16 cellular contexts compared by ENCODE assay signal in the genomic region with DNA sequence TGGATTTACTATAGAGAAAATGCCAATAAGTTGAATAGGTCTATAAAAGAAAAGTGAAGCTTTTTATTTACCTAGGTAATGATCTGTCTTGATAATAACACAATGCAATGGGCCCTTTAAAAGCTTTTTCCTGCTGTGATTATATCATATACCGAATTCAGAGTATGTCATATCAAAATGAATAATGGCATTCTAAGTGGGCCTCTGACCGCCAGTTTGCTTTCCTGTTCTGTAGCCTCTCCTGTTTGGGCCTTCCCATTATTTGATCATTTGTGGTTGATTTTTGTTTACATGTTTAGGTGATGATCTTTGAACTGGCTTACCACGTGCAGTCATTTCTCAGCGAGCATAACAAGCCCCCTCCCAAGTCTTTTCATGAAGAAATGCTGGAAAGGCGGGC. TPM values are rescaled to one million over a fixed set of nuclear protein-coding genes. Genes with fewer than 3 reads are reported as not detected.
DNase-seq lines count a peak whose midpoint lies in the region; ATAC-seq and TF ChIP-seq lines count a peak whose summit lies in the region.
"Had no signal": no experiment of that assay in that cellular context is flagged by ENCODE, and none has a peak within 500 bp of the region (broad histone marks: within the 10 kb centered on the region; RNA-seq: fewer than 3 reads in every experiment).

No MANE protein-coding gene starts in this region.

- H3K36me3 Mint-ChIP-seq in H9 (ENCODE audit: insufficient read depth in 1 of 3, low read depth in 3 of 3), result peaks cover 37 to 72% (median 64%) of the 10 kb centered on the region in 3 experiments

- H3K14ac ChIP-seq in H9 (ENCODE audit: insufficient read depth, low read length), result no peak overlapping the region

- no peak overlapping the region for H2AFZ ChIP-seq in H9 (ENCODE audit: low read length)

- no peak overlapping the region for H3K9ac ChIP-seq in H9 (ENCODE audit: extremely low read depth, insufficient read length, low read length)
- H3K9ac ChIP-seq: SK-N-SH had no signal

- no peaks in the 10 kb centered on the region for H4K20me1 ChIP-seq in H9 (ENCODE audit: control insufficient read depth, insufficient read depth, insufficient read length)

- WGBS in H9 (ENCODE audit: extremely low coverage, insufficient read length, low lambda C conversion rate), result no CpG with 5 or more reads among the region's 5 CpGs

- no peak overlapping the region for H2BK5ac ChIP-seq in H9 (ENCODE audit: insufficient read length, low read length)

- no peak overlapping the region for H3K27ac ChIP-seq in H9 (ENCODE audit: insufficient read length, low read depth, low read length)
- H3K27ac ChIP-seq in VCaP, result peak overlapping the region; percentile 18; the same call in 1 of the 2 replicates
- H3K27ac ChIP-seq: 22Rv1 had no signal

- no peak overlapping the region for H2BK12ac ChIP-seq in H9 (ENCODE audit: insufficient read length, low read depth, low read length)

- peaks cover 4% of the 10 kb centered on the region in 2 experiments for H3K4me1 Mint-ChIP-seq in H9

- no peak overlapping the region for H2AK5ac ChIP-seq in H9 (ENCODE audit: insufficient read length, low read length)

- no peak overlapping the region for H3K4me2 ChIP-seq in H9 (ENCODE audit: insufficient read depth, insufficient read length, low read length)
- H3K4me2 ChIP-seq: SK-N-SH had no signal

- no peaks in the 10 kb centered on the region for H3K23me2 ChIP-seq in H9 (ENCODE audit: insufficient read length, low read depth, low read length, poor library complexity, severe bottlenecking)

- H3K4ac ChIP-seq in H9 (ENCODE audit: low read depth, low read length), result no peak overlapping the region

- H3K56ac ChIP-seq in H9 (ENCODE audit: insufficient read length, low read depth, low read length), result no peak overlapping the region

- no peak overlapping the region for H2BK15ac ChIP-seq in H9 (ENCODE audit: low read depth, low read length)

- no peak overlapping the region for H3K23ac ChIP-seq in H9 (ENCODE audit: insufficient read length, low read depth, low read length)

- no peak overlapping the region for H2BK20ac ChIP-seq in H9 (ENCODE audit: low read depth, low read length, poor library complexity, severe bottlenecking)

- no peak overlapping the region for H3T11ph ChIP-seq in H9 (ENCODE audit: low read length)

- H2BK120ac ChIP-seq in H9 (ENCODE audit: low read depth, low read length, poor library complexity, severe bottlenecking), result no peak overlapping the region

- H4K5ac ChIP-seq in H9 (ENCODE audit: insufficient read length, low read depth, low read length), result no peak overlapping the region

- TF ChIP-seq CTCF in H9 (conservative IDR thresholded peaks at IDR 0.05), result no peak
- TF ChIP-seq CTCF in VCaP (conservative IDR thresholded peaks at IDR 0.05), result no peak

- no peaks in the 10 kb centered on the region for H3K27me3 ChIP-seq in H9 (ENCODE audit: insufficient read depth, low read length)

- H3K4me1 ChIP-seq in H9 (ENCODE audit: insufficient read depth, low read length), result no peaks in the 10 kb centered on the region
- H3K4me1 ChIP-seq: HAP-1 had no signal

- DNase-seq in DMS153 treated with DMSO at 0.1 percent for 48 hours (lab: John Stamatoyannopoulos, UW; ENCODE audit: unreplicated experiment) (peak; percentile 9), DMS153 (lab: John Stamatoyannopoulos, UW) (no peak), H9 (no peak), NCI-H2081 treated with DMSO at 0.1 percent for 48 hours (lab: John Stamatoyannopoulos, UW) (peak; percentile 37)
- DNase-seq: CD8-positive, alpha-beta T cell; NCI-H1694; NCI-H774; Right ventricle myocardium superior; SK-N-SH had no signal

- H4K91ac ChIP-seq in H9 (ENCODE audit: insufficient read length, low read depth, low read length), result no peak overlapping the region

- peak overlapping the region in 2 of 3 experiments; percentile 10 to 76; a peak in 3 of 7 replicates for H3K27ac Mint-ChIP-seq in H9
- H3K27ac Mint-ChIP-seq: CD8-positive, alpha-beta T cell had no signal

- H4K8ac ChIP-seq in H9 (replicated peaks; ENCODE audit: insufficient read length, low read depth, low read length), result no peak overlapping the region

- no peak overlapping the region for H3K4me3 Mint-ChIP-seq in H9
- H3K4me3 Mint-ChIP-seq: CD8-positive, alpha-beta T cell had no signal

- H3K79me2 ChIP-seq in H9 (ENCODE audit: insufficient read depth, low read length), result no peaks in the 10 kb centered on the region; the same call in 1 of the 2 replicates

- H3K9me3 Mint-ChIP-seq in H9, result no peaks in the 10 kb centered on the region
- H3K9me3 Mint-ChIP-seq: CD8-positive, alpha-beta T cell had no signal

- no peak overlapping the region for H3K18ac ChIP-seq in H9 (ENCODE audit: insufficient read length, low read depth, low read length)

- H3K27me3 Mint-ChIP-seq in H9 (ENCODE audit: low read depth), result no peaks in the 10 kb centered on the region

- H3K79me1 ChIP-seq in H9 (ENCODE audit: insufficient read depth, low read depth, low read length, poor library complexity, severe bottlenecking), result no peaks in the 10 kb centered on the region

- ATAC-seq in GM21529 (IDR thresholded peaks at IDR 0.05; ENCODE audit: unreplicated experiment) (no peak), GM19455 (IDR thresholded peaks at IDR 0.05; ENCODE audit: unreplicated experiment) (no peak), GM21619 (IDR thresholded peaks at IDR 0.05; ENCODE audit: unreplicated experiment) (no peak)
- ATAC-seq: CD8-positive, alpha-beta T cell; Panc1 had no signal

- no peaks in the 10 kb centered on the region for H3K9me3 ChIP-seq in H9 (ENCODE audit: control insufficient read depth, low read depth, low read length)
- H3K9me3 ChIP-seq: HAP-1, SK-N-SH had no signal

RNA-seq across cellular contexts. Expression of gene EIF2AK4, which starts 14.9 kb away (rescaled TPM):
- total RNA-seq in H9 (2021), result 92.5 and 94.7 TPM in 2 replicates

RNA-seq across cellular contexts. Expression of gene GPR176, which starts 28.8 kb away (rescaled TPM):
- total RNA-seq in H9 (2021), result 132 TPM in 2 replicates

Comparison
In these comparisons a context has a peak if more than half of its experiments do, and no peak if none do; other contexts are left out.
1. DNase-seq: peak in DMS153 treated with DMSO at 0.1 percent for 48 hours (single experiment) and NCI-H2081 treated with DMSO at 0.1 percent for 48 hours (single experiment); none in DMS153 (single experiment) and H9 (single experiment).